Comparison of ENCODE assay signal across 1 cellular context in the genomic region with DNA sequence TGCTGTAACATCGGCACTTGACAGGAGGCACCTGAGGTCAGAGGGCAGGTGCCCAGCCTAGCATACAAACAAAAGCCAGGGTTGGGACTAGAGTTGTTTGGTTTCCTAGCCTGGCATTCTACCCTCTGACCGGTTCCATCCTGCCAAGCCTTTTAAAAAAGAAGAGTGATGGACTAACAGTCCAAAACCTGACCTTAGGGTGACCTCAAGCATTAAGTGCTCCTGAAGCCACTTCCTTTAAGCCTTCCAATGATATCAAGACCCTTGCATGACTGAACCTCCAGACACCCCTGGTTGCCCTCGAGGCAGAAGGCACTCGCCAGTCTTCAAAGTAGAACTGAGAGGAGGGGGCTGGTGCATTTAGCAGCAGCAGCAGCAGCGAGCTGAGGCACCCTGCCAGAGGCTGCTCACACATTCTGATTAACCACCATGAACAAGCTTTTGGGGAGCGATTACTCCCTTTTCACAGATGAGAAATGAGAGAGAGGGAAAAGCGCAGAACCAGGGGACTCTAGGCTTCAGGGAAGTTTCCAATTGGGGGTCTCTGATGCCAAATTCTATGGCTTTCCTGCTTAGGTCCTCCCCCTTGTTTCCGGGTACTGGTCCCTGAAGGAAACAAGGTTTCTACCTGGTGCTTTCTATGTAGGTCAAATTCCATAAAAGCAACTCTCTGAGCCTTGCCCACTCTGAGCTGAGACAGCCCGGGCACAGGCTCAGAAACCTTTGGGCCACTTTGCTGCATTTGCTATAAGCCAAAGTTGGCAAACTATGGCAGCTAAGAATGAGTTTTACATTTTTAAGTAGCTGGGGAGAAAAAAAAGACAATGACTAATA.
TF ChIP-seq lines count a peak whose summit lies in the region.

No MANE protein-coding gene starts in this region.

TF ChIP-seq in K562, 482 proteins besides CTCF, POLR2A, EP300 and RAD21 (continued from another document and continues in another):
- TF ChIP-seq RCOR1 (IDR thresholded peaks at IDR 0.05; ENCODE audit: borderline replicate concordance in 1 of 2, low read depth in 2 of 2, low read length in 2 of 2) (0 out of 4 replicates have a peak, but pooled peaks of 1 of the 2 experiments have one; percentile 22), L3MBTL2 (IDR thresholded peaks at IDR 0.05) (peak; percentile 55; the same call in 1 of the 2 replicates), SMARCA4 (IDR thresholded peaks at IDR 0.05) (peak; percentile 77), NCOR1 (IDR thresholded peaks at IDR 0.05) (peak; percentile 90), POLR2H (tag; IDR thresholded peaks at IDR 0.05; ENCODE audit: low read depth) (no peak), RHOXF2B (CRISPR knock-in tag; conservative IDR thresholded peaks at IDR 0.05) (no peak), ZNF384 (IDR thresholded peaks at IDR 0.05; ENCODE audit: low read depth, low read length) (no peak), GATAD2B (IDR thresholded peaks at IDR 0.05; ENCODE audit: borderline replicate concordance) (0 out of 2 replicates have a peak, but pooled peaks have one; percentile 23), TBP (optimal IDR thresholded peaks at IDR 0.05; ENCODE audit: low read depth, low read length) (no peak), SOX6 (IDR thresholded peaks at IDR 0.05) (0 out of 2 replicates have a peak, but pooled peaks have one; percentile 27), HDAC3 (IDR thresholded peaks at IDR 0.05; ENCODE audit: borderline replicate concordance, partially characterized antibody) (peak; percentile 32), CBFA2T2 (conservative IDR thresholded peaks at IDR 0.05) (peak; percentile 94), ILF3 (IDR thresholded peaks at IDR 0.05; ENCODE audit: borderline replicate concordance) (no peak), NR2C1 (IDR thresholded peaks at IDR 0.05) (peak; percentile 50; the same call in 1 of the 2 replicates), NR2C1 (tag; IDR thresholded peaks at IDR 0.05) (peak; percentile 70), ZBTB7A (IDR thresholded peaks at IDR 0.05; ENCODE audit: borderline replicate concordance, control insufficient read depth, low read depth, low read length) (peak; percentile 76), STAT5A (IDR thresholded peaks at IDR 0.05; ENCODE audit: borderline replicate concordance, low read length) (peak; percentile 72), KLF16 (IDR thresholded peaks at IDR 0.05) (peak; percentile 86), SPI1 (IDR thresholded peaks at IDR 0.05; ENCODE audit: borderline replicate concordance, low read depth, low read length) (peak; percentile 48; the same call in 1 of the 2 replicates), PBX2 (CRISPR knock-in tag; IDR thresholded peaks at IDR 0.05; ENCODE audit: low read depth) (no peak), PBX2 (tag; conservative IDR thresholded peaks at IDR 0.05; ENCODE audit: low read depth) (peak; percentile 42; the same call in 1 of the 2 replicates), TARDBP (IDR thresholded peaks at IDR 0.05) (no peak), FOXM1 (IDR thresholded peaks at IDR 0.05; ENCODE audit: low read depth) (peak; percentile 45; the same call in 1 of the 2 replicates), FOXM1 (CRISPR knock-in tag; IDR thresholded peaks at IDR 0.05; ENCODE audit: low read depth) (no peak), NRF1 (conservative IDR thresholded peaks at IDR 0.05 in 1 of 2, IDR thresholded peaks at IDR 0.05 in 1 of 2) (no peak), NCOA2 (IDR thresholded peaks at IDR 0.05; ENCODE audit: partially characterized antibody in 2 of 2) (no peak), SNAPC5 (CRISPR knock-in tag; IDR thresholded peaks at IDR 0.05) (no peak), YY1 (IDR thresholded peaks at IDR 0.05; ENCODE audit: borderline replicate concordance in 1 of 3, control insufficient read depth in 1 of 3, extremely low read depth in 1 of 3, insufficient read depth in 3 of 3, insufficient read length in 1 of 3, insufficient replicate concordance in 2 of 3, low read depth in 1 of 3, low read length in 2 of 3) (peak in 1 of 3 experiments; percentile 44), ARNT (IDR thresholded peaks at IDR 0.05) (peak in 1 of 2 experiments; percentile 42; a peak in 1 of 4 replicates), HDAC1 (IDR thresholded peaks at IDR 0.05) (peak in 1 of 2 experiments; percentile 52; a peak in 1 of 4 replicates), NR2C2 (CRISPR knock-in tag; IDR thresholded peaks at IDR 0.05) (no peak), NR2C2 (tag; IDR thresholded peaks at IDR 0.05) (peak; percentile 79), ZNF584 (CRISPR knock-in tag; IDR thresholded peaks at IDR 0.05; ENCODE audit: low read depth) (peak; percentile 68; the same call in 1 of the 2 replicates), ETV6 (IDR thresholded peaks at IDR 0.05; ENCODE audit: borderline replicate concordance in 1 of 2, low read depth in 2 of 2, low read length in 1 of 2) (peak in 1 of 2 experiments; percentile 32; a peak in 1 of 4 replicates), ETV6 (CRISPR knock-in tag; IDR thresholded peaks at IDR 0.05; ENCODE audit: borderline replicate concordance) (no peak), MAZ (CRISPR knock-in tag; conservative IDR thresholded peaks at IDR 0.05 in 1 of 2, IDR thresholded peaks at IDR 0.05 in 1 of 2) (peak in 1 of 2 experiments; percentile 29; a peak in 2 of 4 replicates), KDM1A (IDR thresholded peaks at IDR 0.05) (peak; percentile 78 to 82), ZNF444 (CRISPR knock-in tag; IDR thresholded peaks at IDR 0.05) (no peak), CREB1 (IDR thresholded peaks at IDR 0.05) (peak; percentile 40; the same call in 1 of the 2 replicates), CREB1 (CRISPR knock-in tag; IDR thresholded peaks at IDR 0.05) (no peak), ESRRA (IDR thresholded peaks at IDR 0.05; ENCODE audit: borderline replicate concordance, low read depth) (peak; percentile 47; the same call in 1 of the 2 replicates), SMAD3 (CRISPR knock-in tag; conservative IDR thresholded peaks at IDR 0.05) (no peak), TFAM (CRISPR knock-in tag; conservative IDR thresholded peaks at IDR 0.05) (no peak), NFIC (IDR thresholded peaks at IDR 0.05) (peak; percentile 94), SMARCC2 (IDR thresholded peaks at IDR 0.05; ENCODE audit: low read depth) (peak; percentile 39; the same call in 1 of the 2 replicates), TCF3 (CRISPR knock-in tag; IDR thresholded peaks at IDR 0.05) (peak; percentile 87), POLR2AphosphoS5 (IDR thresholded peaks at IDR 0.05; ENCODE audit: control insufficient read depth, insufficient read depth, low read depth, low read length) (peak; percentile 89), CXXC5 (CRISPR knock-in tag; IDR thresholded peaks at IDR 0.05) (0 out of 2 replicates have a peak, but pooled peaks have one; percentile 24)
- TF ChIP-seq, protein P1, sequence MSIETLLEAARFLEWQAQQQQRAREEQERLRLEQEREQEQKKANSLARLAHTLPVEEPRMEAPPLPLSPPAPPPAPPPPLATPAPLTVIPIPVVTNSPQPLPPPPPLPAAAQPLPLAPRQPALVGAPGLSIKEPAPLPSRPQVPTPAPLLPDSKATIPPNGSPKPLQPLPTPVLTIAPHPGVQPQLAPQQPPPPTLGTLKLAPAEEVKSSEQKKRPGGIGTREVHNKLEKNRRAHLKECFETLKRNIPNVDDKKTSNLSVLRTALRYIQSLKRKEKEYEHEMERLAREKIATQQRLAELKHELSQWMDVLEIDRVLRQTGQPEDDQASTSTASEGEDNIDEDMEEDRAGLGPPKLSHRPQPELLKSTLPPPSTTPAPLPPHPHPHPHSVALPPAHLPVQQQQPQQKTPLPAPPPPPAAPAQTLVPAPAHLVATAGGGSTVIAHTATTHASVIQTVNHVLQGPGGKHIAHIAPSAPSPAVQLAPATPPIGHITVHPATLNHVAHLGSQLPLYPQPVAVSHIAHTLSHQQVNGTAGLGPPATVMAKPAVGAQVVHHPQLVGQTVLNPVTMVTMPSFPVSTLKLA (conservative IDR thresholded peaks at IDR 0.05): no peak
- TF ChIP-seq, protein P2, sequence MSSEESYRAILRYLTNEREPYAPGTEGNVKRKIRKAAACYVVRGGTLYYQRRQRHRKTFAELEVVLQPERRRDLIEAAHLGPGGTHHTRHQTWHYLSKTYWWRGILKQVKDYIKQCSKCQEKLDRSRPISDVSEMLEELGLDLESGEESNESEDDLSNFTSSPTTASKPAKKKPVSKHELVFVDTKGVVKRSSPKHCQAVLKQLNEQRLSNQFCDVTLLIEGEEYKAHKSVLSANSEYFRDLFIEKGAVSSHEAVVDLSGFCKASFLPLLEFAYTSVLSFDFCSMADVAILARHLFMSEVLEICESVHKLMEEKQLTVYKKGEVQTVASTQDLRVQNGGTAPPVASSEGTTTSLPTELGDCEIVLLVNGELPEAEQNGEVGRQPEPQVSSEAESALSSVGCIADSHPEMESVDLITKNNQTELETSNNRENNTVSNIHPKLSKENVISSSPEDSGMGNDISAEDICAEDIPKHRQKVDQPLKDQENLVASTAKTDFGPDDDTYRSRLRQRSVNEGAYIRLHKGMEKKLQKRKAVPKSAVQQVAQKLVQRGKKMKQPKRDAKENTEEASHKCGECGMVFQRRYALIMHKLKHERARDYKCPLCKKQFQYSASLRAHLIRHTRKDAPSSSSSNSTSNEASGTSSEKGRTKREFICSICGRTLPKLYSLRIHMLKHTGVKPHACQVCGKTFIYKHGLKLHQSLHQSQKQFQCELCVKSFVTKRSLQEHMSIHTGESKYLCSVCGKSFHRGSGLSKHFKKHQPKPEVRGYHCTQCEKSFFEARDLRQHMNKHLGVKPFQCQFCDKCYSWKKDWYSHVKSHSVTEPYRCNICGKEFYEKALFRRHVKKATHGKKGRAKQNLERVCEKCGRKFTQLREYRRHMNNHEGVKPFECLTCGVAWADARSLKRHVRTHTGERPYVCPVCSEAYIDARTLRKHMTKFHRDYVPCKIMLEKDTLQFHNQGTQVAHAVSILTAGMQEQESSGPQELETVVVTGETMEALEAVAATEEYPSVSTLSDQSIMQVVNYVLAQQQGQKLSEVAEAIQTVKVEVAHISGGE (CRISPR knock-in tag; IDR thresholded peaks at IDR 0.05): 0 out of 6 replicates have a peak, but pooled peaks of 1 of the 3 experiments have one; percentile 51
- TF ChIP-seq, protein P3, sequence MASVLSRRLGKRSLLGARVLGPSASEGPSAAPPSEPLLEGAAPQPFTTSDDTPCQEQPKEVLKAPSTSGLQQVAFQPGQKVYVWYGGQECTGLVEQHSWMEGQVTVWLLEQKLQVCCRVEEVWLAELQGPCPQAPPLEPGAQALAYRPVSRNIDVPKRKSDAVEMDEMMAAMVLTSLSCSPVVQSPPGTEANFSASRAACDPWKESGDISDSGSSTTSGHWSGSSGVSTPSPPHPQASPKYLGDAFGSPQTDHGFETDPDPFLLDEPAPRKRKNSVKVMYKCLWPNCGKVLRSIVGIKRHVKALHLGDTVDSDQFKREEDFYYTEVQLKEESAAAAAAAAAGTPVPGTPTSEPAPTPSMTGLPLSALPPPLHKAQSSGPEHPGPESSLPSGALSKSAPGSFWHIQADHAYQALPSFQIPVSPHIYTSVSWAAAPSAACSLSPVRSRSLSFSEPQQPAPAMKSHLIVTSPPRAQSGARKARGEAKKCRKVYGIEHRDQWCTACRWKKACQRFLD (CRISPR knock-in tag; IDR thresholded peaks at IDR 0.05): peak; percentile 51
- TF ChIP-seq, protein P4, sequence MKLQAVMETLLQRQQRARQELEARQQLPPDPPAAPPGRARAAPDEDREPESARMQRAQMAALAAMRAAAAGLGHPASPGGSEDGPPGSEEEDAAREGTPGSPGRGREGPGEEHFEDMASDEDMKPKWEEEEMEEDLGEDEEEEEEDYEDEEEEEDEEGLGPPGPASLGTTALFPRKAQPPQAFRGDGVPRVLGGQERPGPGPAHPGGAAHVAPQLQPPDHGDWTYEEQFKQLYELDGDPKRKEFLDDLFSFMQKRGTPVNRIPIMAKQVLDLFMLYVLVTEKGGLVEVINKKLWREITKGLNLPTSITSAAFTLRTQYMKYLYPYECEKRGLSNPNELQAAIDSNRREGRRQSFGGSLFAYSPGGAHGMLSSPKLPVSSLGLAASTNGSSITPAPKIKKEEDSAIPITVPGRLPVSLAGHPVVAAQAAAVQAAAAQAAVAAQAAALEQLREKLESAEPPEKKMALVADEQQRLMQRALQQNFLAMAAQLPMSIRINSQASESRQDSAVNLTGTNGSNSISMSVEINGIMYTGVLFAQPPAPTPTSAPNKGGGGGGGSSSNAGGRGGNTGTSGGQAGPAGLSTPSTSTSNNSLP (IDR thresholded peaks at IDR 0.05; ENCODE audit: borderline replicate concordance, low read depth, low read length): no peak
- TF ChIP-seq, protein P5, sequence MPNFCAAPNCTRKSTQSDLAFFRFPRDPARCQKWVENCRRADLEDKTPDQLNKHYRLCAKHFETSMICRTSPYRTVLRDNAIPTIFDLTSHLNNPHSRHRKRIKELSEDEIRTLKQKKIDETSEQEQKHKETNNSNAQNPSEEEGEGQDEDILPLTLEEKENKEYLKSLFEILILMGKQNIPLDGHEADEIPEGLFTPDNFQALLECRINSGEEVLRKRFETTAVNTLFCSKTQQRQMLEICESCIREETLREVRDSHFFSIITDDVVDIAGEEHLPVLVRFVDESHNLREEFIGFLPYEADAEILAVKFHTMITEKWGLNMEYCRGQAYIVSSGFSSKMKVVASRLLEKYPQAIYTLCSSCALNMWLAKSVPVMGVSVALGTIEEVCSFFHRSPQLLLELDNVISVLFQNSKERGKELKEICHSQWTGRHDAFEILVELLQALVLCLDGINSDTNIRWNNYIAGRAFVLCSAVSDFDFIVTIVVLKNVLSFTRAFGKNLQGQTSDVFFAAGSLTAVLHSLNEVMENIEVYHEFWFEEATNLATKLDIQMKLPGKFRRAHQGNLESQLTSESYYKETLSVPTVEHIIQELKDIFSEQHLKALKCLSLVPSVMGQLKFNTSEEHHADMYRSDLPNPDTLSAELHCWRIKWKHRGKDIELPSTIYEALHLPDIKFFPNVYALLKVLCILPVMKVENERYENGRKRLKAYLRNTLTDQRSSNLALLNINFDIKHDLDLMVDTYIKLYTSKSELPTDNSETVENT (CRISPR knock-in tag; IDR thresholded peaks at IDR 0.05): no peak
